Comparison of ENCODE assay signal across 4 cellular contexts in genomic region chr20:54139188-54139587, GRCh38.
A peak's percentile ranks its signal among the peaks of the same experiment; 100 is the strongest.
TF ChIP-seq lines count a peak whose summit lies in the region.

No MANE protein-coding gene starts in this region.

TF ChIP-seq in SK-N-SH, 30 proteins besides CTCF, POLR2A, EP300 and RAD21:
- no peak for TF ChIP-seq FOXJ3 (CRISPR knock-in tag; IDR thresholded peaks at IDR 0.05)
- peak; percentile 35; the same call in 1 of the 2 replicates for TF ChIP-seq PBX3 (IDR thresholded peaks at IDR 0.05)
- no peak for TF ChIP-seq CHD2 (IDR thresholded peaks at IDR 0.05; ENCODE audit: low read length, partially characterized antibody)
- peak; percentile 42; the same call in 1 of the 2 replicates for TF ChIP-seq FOSL2 (IDR thresholded peaks at IDR 0.05; ENCODE audit: borderline replicate concordance, low read depth)
- no peak for TF ChIP-seq GABPA (IDR thresholded peaks at IDR 0.05; ENCODE audit: low read depth)
- TF ChIP-seq JUND (IDR thresholded peaks at IDR 0.05) = peak; percentile 24; the same call in 1 of the 2 replicates

TF ChIP-seq in SK-N-SH treated with all-trans-retinoic acid at 6 μM for 48 hours, 23 proteins besides CTCF, POLR2A, EP300 and RAD21 (continues in another document):
- TF ChIP-seq GLIS3 (CRISPR knock-in tag; IDR thresholded peaks at IDR 0.05) = no peak
- TF ChIP-seq ZNF8 (CRISPR knock-in tag; IDR thresholded peaks at IDR 0.05) = no peak
- TF ChIP-seq ZFP30 (CRISPR knock-in tag; IDR thresholded peaks at IDR 0.05) = no peak
- TF ChIP-seq CSDC2 (CRISPR knock-in tag; IDR thresholded peaks at IDR 0.05) = no peak
- no peak for TF ChIP-seq CSRNP3 (CRISPR knock-in tag; IDR thresholded peaks at IDR 0.05)
- no peak for TF ChIP-seq ZNF70 (CRISPR knock-in tag; IDR thresholded peaks at IDR 0.05)
- TF ChIP-seq PATZ1 (CRISPR knock-in tag; IDR thresholded peaks at IDR 0.05; ENCODE audit: borderline replicate concordance) = no peak
- no peak for TF ChIP-seq ARNTL (CRISPR knock-in tag; IDR thresholded peaks at IDR 0.05; ENCODE audit: borderline replicate concordance, low read depth)
- no peak for TF ChIP-seq TSHZ2 (CRISPR knock-in tag; IDR thresholded peaks at IDR 0.05)
- no peak for TF ChIP-seq ZC3H10 (CRISPR knock-in tag; IDR thresholded peaks at IDR 0.05)
- no peak for TF ChIP-seq ZFP3 (CRISPR knock-in tag; IDR thresholded peaks at IDR 0.05)
- no peak for TF ChIP-seq RARB (CRISPR knock-in tag; IDR thresholded peaks at IDR 0.05)
- TF ChIP-seq ISL1 (CRISPR knock-in tag; IDR thresholded peaks at IDR 0.05) = no peak
- TF ChIP-seq ESRRG (CRISPR knock-in tag; IDR thresholded peaks at IDR 0.05) = no peak

TF ChIP-seq in IMR-90, 13 proteins besides CTCF, POLR2A, EP300 and RAD21:
- TF ChIP-seq MAFK (IDR thresholded peaks at IDR 0.05; ENCODE audit: low read depth, low read length) (no peak), NFE2L2 (IDR thresholded peaks at IDR 0.05; ENCODE audit: low read depth, low read length) (no peak), RCOR1 (IDR thresholded peaks at IDR 0.05; ENCODE audit: insufficient replicate concordance, low read length) (no peak), MXI1 (IDR thresholded peaks at IDR 0.05; ENCODE audit: borderline replicate concordance, low read depth, low read length) (no peak)
TF ChIP-seq in IMR-90: peak in this region for 0.

TF ChIP-seq in K562, 482 proteins besides CTCF, POLR2A, EP300 and RAD21:
- peak; percentile 40; the same call in 1 of the 2 replicates for TF ChIP-seq FOSL1 (tag; conservative IDR thresholded peaks at IDR 0.05)
- no peak for TF ChIP-seq RCOR1 (IDR thresholded peaks at IDR 0.05; ENCODE audit: borderline replicate concordance in 1 of 2, low read depth in 2 of 2, low read length in 2 of 2)
- no peak for TF ChIP-seq ILF3 (IDR thresholded peaks at IDR 0.05; ENCODE audit: borderline replicate concordance)
TF ChIP-seq in K562: peak in this region for 1.
